ENCODE assay signal across 1 cellular context in genomic region chr1:206658981-206659273, GRCh38.
TF ChIP-seq lines count a peak whose summit lies in the region.

No MANE protein-coding gene starts in this region.

TF ChIP-seq in HepG2, 621 proteins besides CTCF, POLR2A, EP300 and RAD21:
- TF ChIP-seq MTA3 (CRISPR knock-in tag; IDR thresholded peaks at IDR 0.05) = no peak
- TF ChIP-seq ZNF775 (CRISPR knock-in tag; IDR thresholded peaks at IDR 0.05; ENCODE audit: borderline replicate concordance) = no peak
- no peak for TF ChIP-seq ZNF619 (CRISPR knock-in tag; IDR thresholded peaks at IDR 0.05)
- TF ChIP-seq JUNB (CRISPR knock-in tag; IDR thresholded peaks at IDR 0.05; ENCODE audit: borderline replicate concordance) = no peak
- no peak for TF ChIP-seq KLF13 (CRISPR knock-in tag; IDR thresholded peaks at IDR 0.05)
- no peak for TF ChIP-seq AFF4 (CRISPR knock-in tag; IDR thresholded peaks at IDR 0.05)
- TF ChIP-seq NCOA5 (CRISPR knock-in tag; IDR thresholded peaks at IDR 0.05) = no peak
- no peak for TF ChIP-seq SNAPC4 (CRISPR knock-in tag; IDR thresholded peaks at IDR 0.05)
- TF ChIP-seq KLF6 (CRISPR knock-in tag; IDR thresholded peaks at IDR 0.05) = no peak
- no peak for TF ChIP-seq MTF1 (CRISPR knock-in tag; IDR thresholded peaks at IDR 0.05)
- no peak for TF ChIP-seq MIER2 (CRISPR knock-in tag; IDR thresholded peaks at IDR 0.05)
- no peak for TF ChIP-seq NCOA1 (CRISPR knock-in tag; IDR thresholded peaks at IDR 0.05)
